8 cellular contexts compared by ENCODE assay signal in the genomic region with DNA sequence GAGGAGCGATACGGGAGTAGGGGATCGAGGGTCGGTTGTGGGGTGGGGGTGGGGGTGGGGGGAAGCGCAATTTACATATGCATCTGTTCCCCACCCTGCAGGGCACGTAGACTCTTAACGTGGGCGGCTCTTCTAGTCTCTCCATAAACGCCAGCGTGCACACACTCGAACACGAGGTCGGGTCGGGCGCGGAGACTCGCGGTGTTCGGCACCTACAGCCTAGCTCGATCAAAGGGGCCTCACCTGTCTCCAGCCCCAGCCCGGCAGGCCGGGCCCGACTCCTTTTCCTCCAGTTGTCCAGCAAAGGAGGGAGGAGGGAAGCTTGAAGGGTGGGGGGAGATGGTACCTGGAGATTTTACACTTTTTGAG. TPM values are rescaled to one million over a fixed set of nuclear protein-coding genes. Genes with fewer than 3 reads are reported as not detected.
DNase-seq lines count a peak whose midpoint lies in the region; ATAC-seq, FAIRE-seq and TF ChIP-seq lines count a peak whose summit lies in the region.

No MANE protein-coding gene starts in this region.

- peak overlapping the region; percentile 84 for H3K4me3 ChIP-seq in NT2/D1 (ENCODE audit: insufficient read length, low read depth)
- peak overlapping the region; percentile 79 for H3K4me3 ChIP-seq in fibroblast of pulmonary artery (replicated peaks; ENCODE audit: low read depth, low read length)

- H3K4me3 Mint-ChIP-seq in neural crest cell: peak overlapping the region; percentile 96

- no peak for FAIRE-seq in urothelium cell line (lab: Jason Lieb, UNC)

- ATAC-seq in GM18519 (IDR thresholded peaks at IDR 0.05; ENCODE audit: low FRiP score, unreplicated experiment) (peak; percentile 28), HG03045 (IDR thresholded peaks at IDR 0.05; ENCODE audit: unreplicated experiment) (peak; percentile 49)

- H3K9me3 ChIP-seq in NT2/D1 (ENCODE audit: insufficient read depth, low read length): no peaks in the 10 kb centered on the region

- H3K4me1 Mint-ChIP-seq in neural crest cell: peaks cover 24% of the 10 kb centered on the region

- H3K36me3 Mint-ChIP-seq in neural crest cell (ENCODE audit: low read depth): peaks cover 1% of the 10 kb centered on the region

- DNase-seq in AG08395 (ENCODE audit: low spot score) (peak; percentile 22), NT2/D1 (ENCODE audit: low read depth, low spot score) (no peak), fibroblast of pulmonary artery (ENCODE audit: low read depth) (peak; percentile 42), neural crest cell (ENCODE audit: low read depth, low spot score) (peak; percentile 9), urothelium cell line (ENCODE audit: low spot score) (peak; percentile 26)
- peak; percentile 65 to 68 for DNase-seq in activated T-cell treated with anti-CD3 and anti-CD28 coated beads, Interleukin-2, amount 50 U/mL, for 48 hours

- H3K9me3 Mint-ChIP-seq in neural crest cell: no peaks in the 10 kb centered on the region

- H3K27me3 ChIP-seq in NT2/D1 (ENCODE audit: insufficient read depth, insufficient read length): no peaks in the 10 kb centered on the region

- TF ChIP-seq CTCF in fibroblast of pulmonary artery (IDR thresholded peaks at IDR 0.05; ENCODE audit: low read length, missing control alignments) (no peak), neural crest cell (conservative IDR thresholded peaks at IDR 0.05) (no peak)

- H3K4me1 ChIP-seq in NT2/D1 (ENCODE audit: insufficient read depth, insufficient read length): no peaks in the 10 kb centered on the region

- peaks cover 34% of the 10 kb centered on the region for H3K36me3 ChIP-seq in NT2/D1 (ENCODE audit: insufficient read depth, insufficient read length, low read length)

- H3K27me3 Mint-ChIP-seq in neural crest cell (ENCODE audit: low read depth): peaks cover 35% of the 10 kb centered on the region

- H3K27ac Mint-ChIP-seq in neural crest cell (ENCODE audit: unreplicated experiment): peak overlapping the region; percentile 81

- H3K9ac ChIP-seq in NT2/D1 (ENCODE audit: insufficient read length, low read depth): peak overlapping the region; percentile 92

RNA-seq across cellular contexts. Expression of gene DCUN1D5, which starts 0.5 kb away (rescaled TPM):
- 38.8 and 39.1 TPM in 2 replicates for total RNA-seq in neural crest cell

RNA-seq across cellular contexts. Expression of gene DYNC2H1, which starts 17.8 kb away (rescaled TPM):
- total RNA-seq in neural crest cell: 20.4 and 21.8 TPM in 2 replicates
